In the genomic region with DNA sequence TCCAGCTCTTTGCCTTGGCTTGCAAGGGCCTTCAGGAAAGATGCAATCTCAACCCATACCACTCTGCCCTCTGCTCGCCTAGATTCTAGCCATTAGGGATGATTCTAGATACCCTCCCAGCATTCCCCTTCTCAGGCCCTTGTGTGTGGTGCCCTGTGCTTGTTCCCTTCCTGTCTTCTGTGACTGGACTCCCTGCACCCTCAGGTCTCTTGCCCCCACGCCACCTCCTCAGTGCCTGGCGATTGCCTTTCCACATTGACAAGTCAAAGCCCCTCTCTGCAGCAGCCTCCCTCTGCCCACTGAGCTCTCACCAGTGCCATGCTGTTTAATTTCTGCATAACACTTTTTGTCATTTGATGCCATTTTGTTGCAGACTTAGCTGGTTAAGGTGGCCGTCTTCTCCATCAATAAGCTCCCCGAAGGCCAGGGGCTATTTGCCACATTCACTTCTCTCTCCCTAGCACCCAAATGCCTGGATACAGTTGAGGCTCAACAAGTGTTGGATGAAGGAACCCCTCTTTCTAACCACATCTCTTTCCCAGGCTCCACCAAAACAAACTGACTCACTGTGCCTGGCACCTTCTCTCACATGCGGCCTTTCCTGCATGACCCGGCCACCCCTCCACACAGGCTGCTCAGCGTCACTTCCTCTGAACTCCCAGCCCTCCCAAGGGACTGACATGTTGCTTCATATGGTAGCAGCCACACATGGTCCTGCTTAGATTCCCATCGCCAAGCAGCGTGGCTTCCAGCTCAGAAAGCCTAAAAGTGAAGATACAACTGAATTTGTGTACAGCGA, we compare ENCODE assay signal across 16 cellular contexts. TPM values are rescaled to one million over a fixed set of nuclear protein-coding genes. Genes with fewer than 3 reads are reported as not detected.
DNase-seq lines count a peak whose midpoint lies in the region; ATAC-seq and TF ChIP-seq lines count a peak whose summit lies in the region.
"Had no signal": no experiment of that assay in that cellular context is flagged by ENCODE, and none has a peak within 500 bp of the region (broad histone marks: within the 10 kb centered on the region; RNA-seq: fewer than 3 reads in every experiment).

No MANE protein-coding gene starts in this region.

- POLR2A ChIA-PET in activated B cell treated with CpG ODN at 0.5 μM for 24 hours (lab: Charles Lee) = interaction anchor here (0.6 to 1.4 kb wide), 4 partner anchors 9 to 48 kb away, joined by 3 to 9 read pairs (median 4); no protein-coding TSS in a partner anchor
- POLR2A ChIA-PET in activated CD8-positive, alpha-beta T cell treated with anti-CD3 and anti-CD28 coated beads for 36 hours (lab: Charles Lee) = interaction anchor here (0.9 kb wide), 1 partner anchor 23 kb away, joined by 3 read pairs; no protein-coding TSS in a partner anchor

- H3F3A ChIP-seq in smooth muscle cell (ENCODE audit: low read depth) = peaks cover 6% of the 10 kb centered on the region

- no peaks in the 10 kb centered on the region for H3K9me3 ChIP-seq in smooth muscle cell (replicated peaks; ENCODE audit: low read depth)
- H3K9me3 ChIP-seq: lower lobe of right lung, stomach had no signal

- no peaks in the 10 kb centered on the region for H3K79me2 ChIP-seq in smooth muscle cell (ENCODE audit: low read depth)

- no peak overlapping the region for H3K9ac ChIP-seq in smooth muscle cell (ENCODE audit: low read depth)

- TF ChIP-seq CTCF in activated B cell treated with CpG ODN at 0.5 μM for 24 hours (IDR thresholded peaks at IDR 0.05) (no peak), smooth muscle cell (IDR thresholded peaks at IDR 0.05; ENCODE audit: borderline replicate concordance, insufficient read depth, poor library complexity, severe bottlenecking) (no peak)
- TF ChIP-seq CTCF in activated CD8-positive, alpha-beta T cell treated with anti-CD3 and anti-CD28 coated beads for 36 hours (IDR thresholded peaks at IDR 0.05) = no peak

- CTCF ChIA-PET in activated B cell treated with CpG ODN at 0.5 μM for 24 hours (lab: Charles Lee) = interaction anchor here (0.6 kb wide), 2 partner anchors 25 to 126 kb away, joined by 3 to 4 read pairs; no protein-coding TSS in a partner anchor
- CTCF ChIA-PET in activated CD8-positive, alpha-beta T cell treated with anti-CD3 and anti-CD28 coated beads for 36 hours (lab: Charles Lee) = no interaction called here

- H3K4me2 ChIP-seq in smooth muscle cell = no peak overlapping the region
- H3K4me2 ChIP-seq: PC-9 had no signal

- H3K36me3 Mint-ChIP-seq in activated B cell treated with CpG ODN at 0.5 μM for 24 hours (ENCODE audit: low read depth) = no peaks in the 10 kb centered on the region
- no peaks in the 10 kb centered on the region for H3K36me3 Mint-ChIP-seq in activated CD8-positive, alpha-beta T cell treated with anti-CD3 and anti-CD28 coated beads for 36 hours (ENCODE audit: low read depth)
- H3K36me3 Mint-ChIP-seq: activated naive CD4-positive, alpha-beta T cell treated with anti-CD3 and anti-CD28 coated beads, Interleukin-2, amount 50 U/mL, for 72 hours had no signal

- intact Hi-C loops in activated B cell treated with CpG ODN at 0.5 μM for 24 hours (cut with micrococcal nuclease) = loop anchor here (5.0 kb wide), 1 partner anchor 188 kb away; a partner anchor contains a TSS
- intact Hi-C loops in left ventricle myocardium superior (cut with micrococcal nuclease) = no loop called here
- intact Hi-C loops in activated CD8-positive, alpha-beta T cell treated with anti-CD3 and anti-CD28 coated beads for 36 hours (cut with micrococcal nuclease) = no loop called here

- no peak overlapping the region for H3K27ac Mint-ChIP-seq in activated B cell treated with CpG ODN at 0.5 μM for 24 hours
- no peak overlapping the region for H3K27ac Mint-ChIP-seq in activated CD8-positive, alpha-beta T cell treated with anti-CD3 and anti-CD28 coated beads for 36 hours
- H3K27ac Mint-ChIP-seq: activated naive CD4-positive, alpha-beta T cell treated with anti-CD3 and anti-CD28 coated beads, Interleukin-2, amount 50 U/mL, for 72 hours had no signal

- no peaks in the 10 kb centered on the region for H3K27me3 ChIP-seq in smooth muscle cell (ENCODE audit: low read depth)
- H3K27me3 ChIP-seq: stomach had no signal

- peak; percentile 94 for DNase-seq in AG08395 (ENCODE audit: low spot score)
- peak; percentile 34 for DNase-seq in activated B cell treated with CpG ODN at 0.5 μM for 24 hours
- peak; percentile 77 for DNase-seq in left ventricle myocardium superior
- no peak for DNase-seq in DMS114 treated with DMSO at 0.1 percent for 48 hours (lab: John Stamatoyannopoulos, UW; ENCODE audit: unreplicated experiment)
- no peak for DNase-seq in activated CD8-positive, alpha-beta T cell treated with anti-CD3 and anti-CD28 coated beads for 36 hours
- DNase-seq in smooth muscle cell (lab: John Stamatoyannopoulos, UW; ENCODE audit: unreplicated experiment) = no peak
- DNase-seq: activated CD4-positive, CD25-positive, alpha-beta regulatory T cell; lower lobe of right lung; NCI-H1694; PC-9; stimulated activated CD4-positive, alpha-beta T cell treated with anti-CD3 and anti-CD28 coated beads, Interleukin-12 subunit alpha, Interleukin-12 subunit beta, amount 100 ng/mL, for 4 hours; stomach had no signal

- no peak overlapping the region for H3K4me3 Mint-ChIP-seq in activated B cell treated with CpG ODN at 0.5 μM for 24 hours
- no peak overlapping the region for H3K4me3 Mint-ChIP-seq in activated CD8-positive, alpha-beta T cell treated with anti-CD3 and anti-CD28 coated beads for 36 hours

- H3K27ac ChIP-seq in smooth muscle cell (ENCODE audit: low read depth) = no peak overlapping the region
- H3K27ac ChIP-seq: C4-2B, lower lobe of right lung, PC-9 had no signal

- H3K9me3 Mint-ChIP-seq in activated B cell treated with CpG ODN at 0.5 μM for 24 hours = no peaks in the 10 kb centered on the region
- no peaks in the 10 kb centered on the region for H3K9me3 Mint-ChIP-seq in activated CD8-positive, alpha-beta T cell treated with anti-CD3 and anti-CD28 coated beads for 36 hours
- H3K9me3 Mint-ChIP-seq: activated naive CD4-positive, alpha-beta T cell treated with anti-CD3 and anti-CD28 coated beads, Interleukin-2, amount 50 U/mL, for 72 hours had no signal

- H3K4me3 ChIP-seq in smooth muscle cell = no peak overlapping the region
- H3K4me3 ChIP-seq: lower lobe of right lung, PC-9, stomach had no signal

- no peak overlapping the region for H2AFZ ChIP-seq in smooth muscle cell (ENCODE audit: low read depth)
- H2AFZ ChIP-seq: PC-9 had no signal

- no peaks in the 10 kb centered on the region for H4K20me1 ChIP-seq in smooth muscle cell (ENCODE audit: low read depth)

- 84% methylated on average over 11 of the region's 11 CpGs for WGBS in smooth muscle cell (ENCODE audit: low lambda C conversion rate)

- peak; percentile 34 for ATAC-seq in HG02678 (IDR thresholded peaks at IDR 0.05; ENCODE audit: unreplicated experiment)
- ATAC-seq in activated B cell treated with CpG ODN at 0.5 μM for 24 hours (ENCODE audit: low read depth) = peak; percentile 63
- ATAC-seq in left ventricle myocardium superior = peak; percentile 65
- ATAC-seq in GM19395 (IDR thresholded peaks at IDR 0.05; ENCODE audit: unreplicated experiment) = no peak
- no peak for ATAC-seq in activated CD8-positive, alpha-beta T cell treated with anti-CD3 and anti-CD28 coated beads for 36 hours
- ATAC-seq: activated naive CD4-positive, alpha-beta T cell treated with anti-CD3 and anti-CD28 coated beads, Interleukin-2, amount 50 U/mL, for 72 hours; lower lobe of right lung had no signal

- peaks cover 2% of the 10 kb centered on the region for H3K4me1 ChIP-seq in smooth muscle cell (ENCODE audit: low read depth)

- no peaks in the 10 kb centered on the region for H3K27me3 Mint-ChIP-seq in activated B cell treated with CpG ODN at 0.5 μM for 24 hours
- peaks cover 4% of the 10 kb centered on the region for H3K27me3 Mint-ChIP-seq in activated CD8-positive, alpha-beta T cell treated with anti-CD3 and anti-CD28 coated beads for 36 hours

- peaks cover 6% of the 10 kb centered on the region for H3K4me1 Mint-ChIP-seq in activated B cell treated with CpG ODN at 0.5 μM for 24 hours
- no peaks in the 10 kb centered on the region for H3K4me1 Mint-ChIP-seq in activated CD8-positive, alpha-beta T cell treated with anti-CD3 and anti-CD28 coated beads for 36 hours (ENCODE audit: low read depth)

- no peaks in the 10 kb centered on the region for H3K36me3 ChIP-seq in smooth muscle cell (ENCODE audit: low read depth)
- H3K36me3 ChIP-seq: lower lobe of right lung, stomach had no signal

RNA-seq across cellular contexts. Expression of a gene that starts 4.6 kb away (rescaled TPM):
- total RNA-seq in activated B cell treated with CpG ODN at 0.5 μM for 24 hours = 68.2 TPM in 2 replicates
- total RNA-seq in left ventricle myocardium superior = 32.9 TPM
- total RNA-seq in activated CD8-positive, alpha-beta T cell treated with anti-CD3 and anti-CD28 coated beads for 36 hours = 10 to 100 TPM; 49.3 to 51.0 TPM
- total RNA-seq in smooth muscle cell = 448 and 569 TPM in 2 replicates
- polyA plus RNA-seq in smooth muscle cell = 368 and 576 TPM in 2 replicates

Comparison
In these comparisons a context has a peak if more than half of its experiments do, and no peak if none do; other contexts are left out.
1. DNase-seq: peak in AG08395 (single experiment), activated B cell treated with CpG ODN at 0.5 μM for 24 hours (single experiment) and left ventricle myocardium superior (single experiment); none in DMS114 treated with DMSO at 0.1 percent for 48 hours (single experiment), activated CD8-positive, alpha-beta T cell treated with anti-CD3 and anti-CD28 coated beads for 36 hours (single experiment) and smooth muscle cell (single experiment).
2. ATAC-seq: peak in HG02678 (single experiment), activated B cell treated with CpG ODN at 0.5 μM for 24 hours (single experiment) and left ventricle myocardium superior (single experiment); none in GM19395 (single experiment) and activated CD8-positive, alpha-beta T cell treated with anti-CD3 and anti-CD28 coated beads for 36 hours (single experiment).